8 cellular contexts compared by ENCODE assay signal in the genomic region with DNA sequence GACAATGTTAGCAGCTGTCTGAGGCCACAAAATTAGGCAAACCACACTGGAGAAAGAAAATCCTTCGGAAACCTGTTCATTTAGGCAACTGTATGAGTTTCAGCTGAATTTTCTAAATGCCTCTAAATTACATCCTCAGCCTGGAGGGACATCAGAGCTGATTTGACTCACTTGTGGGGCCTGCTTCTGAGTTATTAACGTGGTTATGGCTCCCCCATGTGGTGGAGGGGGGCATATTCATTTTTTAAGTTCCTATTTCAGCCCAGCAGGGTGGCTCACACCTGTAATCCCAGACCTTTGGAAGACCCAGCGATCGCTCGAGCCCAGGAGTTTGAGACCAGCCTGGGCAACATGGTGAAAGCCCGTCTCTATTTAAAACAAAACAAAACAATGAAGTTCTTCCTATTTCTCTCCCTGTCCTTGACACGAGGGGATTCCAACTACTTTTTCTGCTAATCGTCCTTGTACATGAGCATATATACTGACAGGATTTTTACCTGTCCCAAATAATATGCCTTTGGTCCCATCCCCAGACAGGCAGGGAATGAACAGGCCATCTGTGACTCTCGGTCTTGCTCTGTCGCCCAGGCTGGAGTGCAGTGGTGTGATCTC.
DNase-seq lines count a peak whose midpoint lies in the region; ATAC-seq and FAIRE-seq lines count a peak whose summit lies in the region.

No MANE protein-coding gene starts in this region.

- ATAC-seq in GM21619 (IDR thresholded peaks at IDR 0.05; ENCODE audit: unreplicated experiment): no peak

- DNase-seq in COR-L47 (lab: John Stamatoyannopoulos, UW) (peak; percentile 73), HS-5 (ENCODE audit: low read depth) (peak; percentile 40), NOMO-1 treated with dmso at 0.1 percent for 144 hours (lab: John Stamatoyannopoulos, UW; ENCODE audit: unreplicated experiment) (peak; percentile 26), middle frontal gyrus (ENCODE audit: extremely low spot score, low spot score) (peak; percentile 55)
- peak in 2 of 3 experiments; percentile 33 to 48 for DNase-seq in activated CD8-positive, alpha-beta memory T cell treated with anti-CD3 and anti-CD28 coated beads for 48 hours (ENCODE audit: low read depth in 2 of 3, low spot score in 2 of 3)
- peak; percentile 76 for DNase-seq in stimulated activated CD8-positive, alpha-beta memory T cell treated with anti-CD3 and anti-CD28 coated beads, Interleukin-4, amount 100 ng/mL, for 48 hours

- FAIRE-seq in endometrium (lab: Jason Lieb, UNC): peak; percentile 26

Comparison
In these comparisons a context has a peak if more than half of its experiments do, and no peak if none do; other contexts are left out.
1. DNase-seq: peak in every context shown above with its lines; median percentile 76 in stimulated activated CD8-positive, alpha-beta memory T cell treated with anti-CD3 and anti-CD28 coated beads, Interleukin-4, amount 100 ng/mL, for 48 hours; 73 in COR-L47; 55 in middle frontal gyrus; 40 in activated CD8-positive, alpha-beta memory T cell treated with anti-CD3 and anti-CD28 coated beads for 48 hours; 40 in HS-5; 26 in NOMO-1 treated with dmso at 0.1 percent for 144 hours.